In the genomic region with DNA sequence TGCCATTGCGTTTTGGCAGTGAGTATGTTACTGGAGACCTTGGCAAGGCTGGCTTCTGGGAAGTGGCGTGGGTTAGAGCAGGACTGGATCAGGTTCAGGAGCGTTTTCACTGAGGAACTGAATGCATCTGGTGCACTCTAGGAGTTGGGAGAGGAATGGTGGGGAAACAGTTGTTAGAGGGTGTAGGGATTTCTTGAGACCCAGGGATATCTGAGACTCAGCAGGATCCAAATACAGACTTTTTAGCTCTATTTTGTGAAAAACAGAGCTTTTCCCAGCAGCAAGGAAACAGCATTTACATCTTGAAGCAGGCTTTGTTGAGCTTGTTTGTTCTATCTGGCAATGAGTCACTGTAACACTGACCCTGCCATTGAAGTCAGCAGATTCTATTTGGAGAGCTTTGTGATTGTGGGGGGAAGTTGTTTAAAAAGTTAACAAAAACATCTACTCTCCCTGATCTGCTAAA, we compare ENCODE assay signal across 1 cellular context.
TF ChIP-seq lines count a peak whose summit lies in the region.

No MANE protein-coding gene starts in this region.

TF ChIP-seq in HepG2, 621 proteins besides CTCF, POLR2A, EP300 and RAD21 (continued from another document and continues in another):
- TF ChIP-seq POGK (CRISPR knock-in tag; conservative IDR thresholded peaks at IDR 0.05) = no peak
- TF ChIP-seq SNAI1 (CRISPR knock-in tag; IDR thresholded peaks at IDR 0.05; ENCODE audit: borderline replicate concordance) = no peak
- no peak for TF ChIP-seq THAP7 (CRISPR knock-in tag; IDR thresholded peaks at IDR 0.05)
- TF ChIP-seq, protein P1, sequence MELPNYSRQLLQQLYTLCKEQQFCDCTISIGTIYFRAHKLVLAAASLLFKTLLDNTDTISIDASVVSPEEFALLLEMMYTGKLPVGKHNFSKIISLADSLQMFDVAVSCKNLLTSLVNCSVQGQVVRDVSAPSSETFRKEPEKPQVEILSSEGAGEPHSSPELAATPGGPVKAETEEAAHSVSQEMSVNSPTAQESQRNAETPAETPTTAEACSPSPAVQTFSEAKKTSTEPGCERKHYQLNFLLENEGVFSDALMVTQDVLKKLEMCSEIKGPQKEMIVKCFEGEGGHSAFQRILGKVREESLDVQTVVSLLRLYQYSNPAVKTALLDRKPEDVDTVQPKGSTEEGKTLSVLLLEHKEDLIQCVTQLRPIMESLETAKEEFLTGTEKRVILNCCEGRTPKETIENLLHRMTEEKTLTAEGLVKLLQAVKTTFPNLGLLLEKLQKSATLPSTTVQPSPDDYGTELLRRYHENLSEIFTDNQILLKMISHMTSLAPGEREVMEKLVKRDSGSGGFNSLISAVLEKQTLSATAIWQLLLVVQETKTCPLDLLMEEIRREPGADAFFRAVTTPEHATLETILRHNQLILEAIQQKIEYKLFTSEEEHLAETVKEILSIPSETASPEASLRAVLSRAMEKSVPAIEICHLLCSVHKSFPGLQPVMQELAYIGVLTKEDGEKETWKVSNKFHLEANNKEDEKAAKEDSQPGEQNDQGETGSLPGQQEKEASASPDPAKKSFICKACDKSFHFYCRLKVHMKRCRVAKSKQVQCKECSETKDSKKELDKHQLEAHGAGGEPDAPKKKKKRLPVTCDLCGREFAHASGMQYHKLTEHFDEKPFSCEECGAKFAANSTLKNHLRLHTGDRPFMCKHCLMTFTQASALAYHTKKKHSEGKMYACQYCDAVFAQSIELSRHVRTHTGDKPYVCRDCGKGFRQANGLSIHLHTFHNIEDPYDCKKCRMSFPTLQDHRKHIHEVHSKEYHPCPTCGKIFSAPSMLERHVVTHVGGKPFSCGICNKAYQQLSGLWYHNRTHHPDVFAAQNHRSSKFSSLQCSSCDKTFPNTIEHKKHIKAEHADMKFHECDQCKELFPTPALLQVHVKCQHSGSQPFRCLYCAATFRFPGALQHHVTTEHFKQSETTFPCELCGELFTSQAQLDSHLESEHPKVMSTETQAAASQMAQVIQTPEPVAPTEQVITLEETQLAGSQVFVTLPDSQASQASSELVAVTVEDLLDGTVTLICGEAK (IDR thresholded peaks at IDR 0.05) = no peak
- TF ChIP-seq, protein P1 (CRISPR knock-in tag; IDR thresholded peaks at IDR 0.05) = no peak
- no peak for TF ChIP-seq SSRP1 (CRISPR knock-in tag; IDR thresholded peaks at IDR 0.05)
- TF ChIP-seq, protein P2, sequence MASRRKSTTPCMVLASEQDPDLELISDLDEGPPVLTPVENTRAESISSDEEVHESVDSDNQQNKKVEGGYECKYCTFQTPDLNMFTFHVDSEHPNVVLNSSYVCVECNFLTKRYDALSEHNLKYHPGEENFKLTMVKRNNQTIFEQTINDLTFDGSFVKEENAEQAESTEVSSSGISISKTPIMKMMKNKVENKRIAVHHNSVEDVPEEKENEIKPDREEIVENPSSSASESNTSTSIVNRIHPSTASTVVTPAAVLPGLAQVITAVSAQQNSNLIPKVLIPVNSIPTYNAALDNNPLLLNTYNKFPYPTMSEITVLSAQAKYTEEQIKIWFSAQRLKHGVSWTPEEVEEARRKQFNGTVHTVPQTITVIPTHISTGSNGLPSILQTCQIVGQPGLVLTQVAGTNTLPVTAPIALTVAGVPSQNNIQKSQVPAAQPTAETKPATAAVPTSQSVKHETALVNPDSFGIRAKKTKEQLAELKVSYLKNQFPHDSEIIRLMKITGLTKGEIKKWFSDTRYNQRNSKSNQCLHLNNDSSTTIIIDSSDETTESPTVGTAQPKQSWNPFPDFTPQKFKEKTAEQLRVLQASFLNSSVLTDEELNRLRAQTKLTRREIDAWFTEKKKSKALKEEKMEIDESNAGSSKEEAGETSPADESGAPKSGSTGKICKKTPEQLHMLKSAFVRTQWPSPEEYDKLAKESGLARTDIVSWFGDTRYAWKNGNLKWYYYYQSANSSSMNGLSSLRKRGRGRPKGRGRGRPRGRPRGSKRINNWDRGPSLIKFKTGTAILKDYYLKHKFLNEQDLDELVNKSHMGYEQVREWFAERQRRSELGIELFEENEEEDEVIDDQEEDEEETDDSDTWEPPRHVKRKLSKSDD (CRISPR knock-in tag; IDR thresholded peaks at IDR 0.05; ENCODE audit: low read depth) = no peak
- TF ChIP-seq ZNF761 (CRISPR knock-in tag; conservative IDR thresholded peaks at IDR 0.05) = no peak
- TF ChIP-seq ZFP90 (CRISPR knock-in tag; IDR thresholded peaks at IDR 0.05; ENCODE audit: borderline replicate concordance) = no peak
- no peak for TF ChIP-seq ZFP62 (CRISPR knock-in tag; IDR thresholded peaks at IDR 0.05)
- TF ChIP-seq SP1 (IDR thresholded peaks at IDR 0.05) = no peak
- no peak for TF ChIP-seq SP1 (CRISPR knock-in tag; IDR thresholded peaks at IDR 0.05)
- TF ChIP-seq ZNF839 (CRISPR knock-in tag; IDR thresholded peaks at IDR 0.05; ENCODE audit: borderline replicate concordance) = no peak
- no peak for TF ChIP-seq NFE2L1 (CRISPR knock-in tag; IDR thresholded peaks at IDR 0.05; ENCODE audit: borderline replicate concordance)
- TF ChIP-seq ZNF841 (CRISPR knock-in tag; IDR thresholded peaks at IDR 0.05; ENCODE audit: borderline replicate concordance) = no peak
- TF ChIP-seq, protein P3, sequence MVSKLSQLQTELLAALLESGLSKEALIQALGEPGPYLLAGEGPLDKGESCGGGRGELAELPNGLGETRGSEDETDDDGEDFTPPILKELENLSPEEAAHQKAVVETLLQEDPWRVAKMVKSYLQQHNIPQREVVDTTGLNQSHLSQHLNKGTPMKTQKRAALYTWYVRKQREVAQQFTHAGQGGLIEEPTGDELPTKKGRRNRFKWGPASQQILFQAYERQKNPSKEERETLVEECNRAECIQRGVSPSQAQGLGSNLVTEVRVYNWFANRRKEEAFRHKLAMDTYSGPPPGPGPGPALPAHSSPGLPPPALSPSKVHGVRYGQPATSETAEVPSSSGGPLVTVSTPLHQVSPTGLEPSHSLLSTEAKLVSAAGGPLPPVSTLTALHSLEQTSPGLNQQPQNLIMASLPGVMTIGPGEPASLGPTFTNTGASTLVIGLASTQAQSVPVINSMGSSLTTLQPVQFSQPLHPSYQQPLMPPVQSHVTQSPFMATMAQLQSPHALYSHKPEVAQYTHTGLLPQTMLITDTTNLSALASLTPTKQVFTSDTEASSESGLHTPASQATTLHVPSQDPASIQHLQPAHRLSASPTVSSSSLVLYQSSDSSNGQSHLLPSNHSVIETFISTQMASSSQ (IDR thresholded peaks at IDR 0.05; ENCODE audit: low read depth) = no peak; the same call in 1 of the 2 replicates
- TF ChIP-seq, protein P3 (CRISPR knock-in tag; IDR thresholded peaks at IDR 0.05; ENCODE audit: borderline replicate concordance) = peak; percentile 46; the same call in 1 of the 2 replicates
- peak; percentile 68 for TF ChIP-seq ARID5B (CRISPR knock-in tag; IDR thresholded peaks at IDR 0.05)
- no peak for TF ChIP-seq BORCS8-MEF2B (CRISPR knock-in tag; IDR thresholded peaks at IDR 0.05)
- no peak for TF ChIP-seq ARNTL (CRISPR knock-in tag; IDR thresholded peaks at IDR 0.05)
